Comparison of ENCODE assay signal across 8 cellular contexts in the genomic region with DNA sequence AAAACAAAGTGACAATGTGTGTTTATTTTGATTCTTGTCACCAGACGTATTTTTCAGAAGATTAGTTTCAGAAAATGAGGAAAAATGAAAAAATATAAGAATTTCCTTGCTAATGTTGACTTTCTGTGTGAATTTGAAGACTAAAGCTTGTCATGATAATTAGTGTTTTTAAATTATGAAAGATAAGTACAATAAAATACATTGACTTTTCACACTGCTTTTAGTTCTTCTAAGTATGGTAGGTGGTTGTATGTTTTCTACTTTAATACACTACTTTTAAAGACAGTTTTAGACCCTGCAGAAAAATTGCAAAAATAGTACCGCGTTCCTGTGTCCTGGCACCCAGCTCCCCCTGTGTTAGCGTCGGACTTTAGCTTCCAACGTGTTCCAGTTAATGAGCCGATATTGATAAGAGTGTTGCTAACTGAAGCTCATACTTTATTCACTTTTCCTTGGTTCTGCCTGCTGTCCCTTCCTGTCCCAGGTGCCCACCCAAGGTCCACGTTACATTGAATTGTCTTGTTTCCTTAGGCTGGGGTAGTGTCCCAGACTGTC. TPM values are rescaled to one million over a fixed set of nuclear protein-coding genes. Genes with fewer than 3 reads are reported as not detected.
DNase-seq lines count a peak whose midpoint lies in the region; ATAC-seq and TF ChIP-seq lines count a peak whose summit lies in the region.

No MANE protein-coding gene starts in this region.

- intact Hi-C loops in CD14-positive monocyte (cut with micrococcal nuclease) = loop anchor here (5.0 to 10.0 kb wide), 10 partner anchors 48 to 970 kb away; a partner anchor contains a TSS
- intact Hi-C loops in colonic mucosa (cut with DNase I) = loop anchor here (5.0 to 10.0 kb wide), 4 partner anchors 53 to 120 kb away; a partner anchor contains a TSS

- in situ Hi-C loops in GM13976 (cut with MboI; ENCODE audit: low sequenced_read_pairs, unreplicated experiment) = no loop called here

- peak overlapping the region; percentile 84 to 99 (median 94) for H3K27ac Mint-ChIP-seq in CD14-positive monocyte
- H3K27ac Mint-ChIP-seq in naive thymus-derived CD8-positive, alpha-beta T cell = peak overlapping the region; percentile 75 to 99 (median 94)

- H3K4me1 ChIP-seq in KMS-11 (ENCODE audit: low read depth, poor library complexity, severe bottlenecking) = peaks cover 9% of the 10 kb centered on the region
- H3K4me1 ChIP-seq in colonic mucosa = peaks cover 4% of the 10 kb centered on the region

- peak overlapping the region; percentile 89 for H2AFZ ChIP-seq in KMS-11 (ENCODE audit: low read depth)

- peak overlapping the region; percentile 83 for H3K9ac ChIP-seq in KMS-11
- peak overlapping the region; percentile 72 to 81 for H3K9ac ChIP-seq in colonic mucosa (ENCODE audit: low read depth in 2 of 2, low read length in 2 of 2)

- H3K36me3 ChIP-seq in KMS-11 (ENCODE audit: insufficient read depth) (peaks cover 6% of the 10 kb centered on the region; the same call in 1 of the 2 replicates), colonic mucosa (no peaks in the 10 kb centered on the region)

- peaks cover 22% of the 10 kb centered on the region for H3K79me2 ChIP-seq in KMS-11 (ENCODE audit: insufficient read depth, low read depth)

- H3K27me3 Mint-ChIP-seq in CD14-positive monocyte (ENCODE audit: low read depth in 3 of 3) = peaks cover 0 to 2% (median 2%) of the 10 kb centered on the region in 3 donors
- H3K27me3 Mint-ChIP-seq in naive thymus-derived CD8-positive, alpha-beta T cell = no peaks in the 10 kb centered on the region

- H3K4me3 ChIP-seq in KMS-11 (IDR thresholded peaks at IDR 0.05; ENCODE audit: insufficient read depth, low read depth, low read length) (no peak overlapping the region), colonic mucosa (peak overlapping the region; percentile 80)

- no peaks in the 10 kb centered on the region for H3K9me3 ChIP-seq in colonic mucosa

- POLR2A ChIA-PET in naive thymus-derived CD8-positive, alpha-beta T cell (lab: Charles Lee) = interaction anchor here (0.6 to 3.5 kb wide), 8 partner anchors 11 to 966 kb away, joined by 3 to 21 read pairs (median 5); a partner anchor contains a TSS

- peaks cover 0 to 17% (median 6%) of the 10 kb centered on the region in 7 donors for H3K9me3 Mint-ChIP-seq in CD14-positive monocyte
- H3K9me3 Mint-ChIP-seq in naive thymus-derived CD8-positive, alpha-beta T cell = peaks cover 0 to 12% (median 0%) of the 10 kb centered on the region in 9 donors

- peak; percentile 1 for TF ChIP-seq CTCF in CD14-positive monocyte (IDR thresholded peaks at IDR 0.05)
- peak; percentile 38; the same call in 1 of the 2 replicates for TF ChIP-seq CTCF in KMS-11 (conservative IDR thresholded peaks at IDR 0.05; ENCODE audit: low read depth, low read length)
- TF ChIP-seq CTCF in colonic mucosa (IDR thresholded peaks at IDR 0.05) = no peak
- no peak for TF ChIP-seq CTCF in GM13976 (IDR thresholded peaks at IDR 0.05; ENCODE audit: borderline replicate concordance, control extremely low read depth, extremely low read depth, insufficient read depth, missing control alignments)

- ATAC-seq in naive thymus-derived CD8-positive, alpha-beta T cell = no peak

- peak overlapping the region; percentile 87 for H3K4me2 ChIP-seq in KMS-11

- peaks cover 6 to 22% of the 10 kb centered on the region in 2 donors for H3K36me3 Mint-ChIP-seq in CD14-positive monocyte
- peaks cover 3 to 28% (median 16%) of the 10 kb centered on the region in 3 donors for H3K36me3 Mint-ChIP-seq in naive thymus-derived CD8-positive, alpha-beta T cell

- peaks cover 24% of the 10 kb centered on the region for H3K4me1 Mint-ChIP-seq in CD14-positive monocyte
- H3K4me1 Mint-ChIP-seq in naive thymus-derived CD8-positive, alpha-beta T cell = peaks cover 22 to 29% (median 28%) of the 10 kb centered on the region in 4 donors

- DNase-seq in CD14-positive monocyte (ENCODE audit: low spot score) = no peak
- DNase-seq in colonic mucosa = no peak
- DNase-seq in naive thymus-derived CD8-positive, alpha-beta T cell = no peak
- no peak for DNase-seq in dedifferentiated amniotic fluid mesenchymal stem cell (ENCODE audit: extremely low spot score)
- DNase-seq in NK-92 treated with Interleukin-12 subunit alpha and Interleukin-12 subunit beta, amount 100 ng/mL, for 24 hours (lab: John Stamatoyannopoulos, UW) = no peak
- DNase-seq in NOMO-1 treated with DMSO at 0.1 percent for 48 hours (lab: John Stamatoyannopoulos, UW; ENCODE audit: unreplicated experiment) = no peak
- DNase-seq in GM13976 (ENCODE audit: low spot score) = no peak

- H3K27me3 ChIP-seq in KMS-11 (ENCODE audit: insufficient read depth, low read depth) = no peaks in the 10 kb centered on the region
- no peaks in the 10 kb centered on the region for H3K27me3 ChIP-seq in colonic mucosa

- peak overlapping the region; percentile 83 to 93 for H3K4me3 Mint-ChIP-seq in CD14-positive monocyte
- peak overlapping the region; percentile 85 to 97 (median 92) for H3K4me3 Mint-ChIP-seq in naive thymus-derived CD8-positive, alpha-beta T cell

- H4K20me1 ChIP-seq in KMS-11 (ENCODE audit: insufficient read depth) = no peaks in the 10 kb centered on the region

- H3K27ac ChIP-seq in KMS-11 (peak overlapping the region; percentile 75), colonic mucosa (peak overlapping the region; percentile 69)

RNA-seq across cellular contexts. Expression of a gene that starts 0.7 kb away (rescaled TPM):
- 1 to 10 TPM; 4.0 to 5.7 TPM for polyA plus RNA-seq in CD14-positive monocyte
- total RNA-seq in colonic mucosa = 10 to 100 TPM; 16.3 to 18.4 TPM
- total RNA-seq in naive thymus-derived CD8-positive, alpha-beta T cell = 10 to 100 TPM; 28.2 to 29.8 TPM
- 10 to 100 TPM; 14.8 to 15.4 (median 15.1) TPM for polyA plus RNA-seq in naive thymus-derived CD8-positive, alpha-beta T cell

RNA-seq across cellular contexts. Expression of a gene that starts 46.6 kb away (rescaled TPM):
- polyA plus RNA-seq in CD14-positive monocyte = 100 to 1,000 TPM; 150 to 192 TPM
- total RNA-seq in colonic mucosa = 100 to 1,000 TPM; 101 to 138 TPM
- 10 to 100 TPM; 71.9 to 78.5 TPM for total RNA-seq in naive thymus-derived CD8-positive, alpha-beta T cell
- polyA plus RNA-seq in naive thymus-derived CD8-positive, alpha-beta T cell = 100 to 1,000 TPM; 213 to 225 (median 217) TPM

Comparison
In these comparisons a context has a peak if more than half of its experiments do, and no peak if none do; other contexts are left out.
1. CTCF ChIP-seq: peak in CD14-positive monocyte (single experiment) and KMS-11 (single experiment); none in colonic mucosa (single experiment) and GM13976 (single experiment).